Comparison of ENCODE assay signal across 8 cellular contexts in genomic region chr4:102809190-102809589, GRCh38. TPM values are rescaled to one million over a fixed set of nuclear protein-coding genes. Genes with fewer than 3 reads are reported as not detected.
DNase-seq lines count a peak whose midpoint lies in the region; ATAC-seq, FAIRE-seq and TF ChIP-seq lines count a peak whose summit lies in the region.

No MANE protein-coding gene starts in this region.

- peaks cover 54% of the 10 kb centered on the region for H3K36me3 Mint-ChIP-seq in T-helper 2 cell treated with Interferon-gamma antibody and Interleukin-4, amounts not matched to agents 5 μg/mL and 100 μg/mL, for 36 hours (ENCODE audit: low read depth)
- H3K36me3 Mint-ChIP-seq in naive B cell, result peaks cover 18 to 29% of the 10 kb centered on the region in 2 donors

- peak; percentile 55 for ATAC-seq in GM18873 (IDR thresholded peaks at IDR 0.05; ENCODE audit: low FRiP score, unreplicated experiment)
- ATAC-seq in HG02759 (IDR thresholded peaks at IDR 0.05; ENCODE audit: unreplicated experiment), result peak; percentile 61
- peak; percentile 74 to 90 for ATAC-seq in naive B cell (ENCODE audit: low read depth in 2 of 2)

- peaks cover 52% of the 10 kb centered on the region for H3K4me1 Mint-ChIP-seq in T-helper 2 cell treated with Interferon-gamma antibody and Interleukin-4, amounts not matched to agents 5 μg/mL and 100 μg/mL, for 36 hours (ENCODE audit: low read depth)
- H3K4me1 Mint-ChIP-seq in naive B cell, result peaks cover 44 to 54% (median 53%) of the 10 kb centered on the region in 3 donors

- H3K27ac Mint-ChIP-seq in T-helper 2 cell treated with Interferon-gamma antibody and Interleukin-4, amounts not matched to agents 5 μg/mL and 100 μg/mL, for 36 hours, result peak overlapping the region; percentile 41
- H3K27ac Mint-ChIP-seq in naive B cell, result peak overlapping the region in 5 of 6 donors; percentile 0 to 85 (median 38)

- H3K27me3 Mint-ChIP-seq in T-helper 2 cell treated with Interferon-gamma antibody and Interleukin-4, amounts not matched to agents 5 μg/mL and 100 μg/mL, for 36 hours (ENCODE audit: low read depth), result no peaks in the 10 kb centered on the region
- no peaks in the 10 kb centered on the region for H3K27me3 Mint-ChIP-seq in naive B cell

- peak overlapping the region; percentile 22 for H3K4me3 Mint-ChIP-seq in T-helper 2 cell treated with Interferon-gamma antibody and Interleukin-4, amounts not matched to agents 5 μg/mL and 100 μg/mL, for 36 hours
- peak overlapping the region in 2 of 8 donors; percentile 14 to 17 for H3K4me3 Mint-ChIP-seq in naive B cell

- H3K9me3 Mint-ChIP-seq in T-helper 2 cell treated with Interferon-gamma antibody and Interleukin-4, amounts not matched to agents 5 μg/mL and 100 μg/mL, for 36 hours, result no peaks in the 10 kb centered on the region
- H3K9me3 Mint-ChIP-seq in naive B cell, result no peaks in the 10 kb centered on the region

- no peak for TF ChIP-seq POLR2A in GM12892 (IDR thresholded peaks at IDR 0.05; ENCODE audit: low read depth, low read length)

- FAIRE-seq in urothelium cell line (lab: Jason Lieb, UNC), result no peak
- no peak for FAIRE-seq in GM12892 (lab: Jason Lieb, UNC)

- no peak for DNase-seq in T-helper 2 cell treated with Interferon-gamma antibody and Interleukin-4, amounts not matched to agents 5 μg/mL and 100 μg/mL, for 36 hours (ENCODE audit: low spot score)
- DNase-seq in naive B cell, result no peak
- no peak for DNase-seq in urothelium cell line (ENCODE audit: low spot score)
- DNase-seq in GM12892 (ENCODE audit: insufficient read length), result no peak
- no peak for DNase-seq in NCI-H510A (lab: John Stamatoyannopoulos, UW)
- DNase-seq in hypothalamus (lab: John Stamatoyannopoulos, UW), result no peak

RNA-seq across cellular contexts. Expression of gene UBE2D3, which starts 18.2 kb away (rescaled TPM):
- 100 to 1,000 TPM; 352 to 705 (median 440) TPM for polyA plus RNA-seq in naive B cell (ENCODE audit: low read depth in 6 of 6)
- polyA plus RNA-seq in GM12892 (2012; ENCODE audit: missing spikeins), result 256 TPM

RNA-seq across cellular contexts. Expression of gene MANBA, which starts 48.4 kb away (rescaled TPM):
- polyA plus RNA-seq in naive B cell (ENCODE audit: low read depth in 6 of 6), result 10 to 100 TPM; 53.2 to 65.9 (median 55.0) TPM
- polyA plus RNA-seq in GM12892 (2012; ENCODE audit: missing spikeins), result 19.6 TPM

RNA-seq across cellular contexts. Expression of gene CISD2, which starts 59.6 kb away (rescaled TPM):
- polyA plus RNA-seq in naive B cell (ENCODE audit: low read depth in 6 of 6), result 10 to 100 TPM; 18.6 to 35.3 (median 27.1) TPM
- 36.0 TPM for polyA plus RNA-seq in GM12892 (2012; ENCODE audit: missing spikeins)
